25 cellular contexts compared by ENCODE assay signal in the genomic region with DNA sequence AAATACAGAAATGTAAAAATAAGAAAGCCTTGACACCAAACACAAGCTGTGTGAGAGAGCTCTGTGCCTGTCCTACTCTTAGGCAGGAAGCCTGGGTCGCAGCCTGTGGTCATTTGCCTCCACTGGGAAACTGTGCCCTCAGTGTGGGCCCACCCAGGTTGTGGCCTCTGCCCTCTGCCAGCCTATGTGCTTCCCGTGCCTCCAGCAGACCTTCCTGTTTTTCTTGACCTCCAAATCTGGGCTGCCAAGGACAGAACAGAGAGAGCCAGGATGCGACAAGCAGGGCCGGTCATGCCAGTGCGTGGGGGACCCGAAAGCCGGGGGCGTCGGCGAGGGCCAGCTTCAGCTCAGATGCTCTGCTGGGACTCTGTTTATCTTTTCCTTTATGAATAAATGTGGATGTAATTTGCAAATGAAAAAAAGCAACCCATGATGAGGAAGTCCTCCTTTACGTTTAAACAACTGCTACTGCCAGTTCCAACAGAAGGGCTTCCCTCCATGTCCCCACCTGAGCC.
DNase-seq lines count a peak whose midpoint lies in the region; ATAC-seq and TF ChIP-seq lines count a peak whose summit lies in the region.
"Had no signal": no experiment of that assay in that cellular context is flagged by ENCODE, and none has a peak within 500 bp of the region (broad histone marks: within the 10 kb centered on the region; RNA-seq: fewer than 3 reads in every experiment).

No MANE protein-coding gene starts in this region.

- no peak overlapping the region for H2BK20ac ChIP-seq in H9 (ENCODE audit: low read depth, low read length, poor library complexity, severe bottlenecking)

- no peak for TF ChIP-seq CTCF in GM23338 (conservative IDR thresholded peaks at IDR 0.05; ENCODE audit: low read depth in 2 of 2)
- no peak for TF ChIP-seq CTCF in H9 (conservative IDR thresholded peaks at IDR 0.05)
- no peak for TF ChIP-seq CTCF in spleen (IDR thresholded peaks at IDR 0.05 in 8 of 11, conservative IDR thresholded peaks at IDR 0.05 in 3 of 11)
- TF ChIP-seq CTCF in colonic mucosa (IDR thresholded peaks at IDR 0.05): no peak

- no peaks in the 10 kb centered on the region for H3K23me2 ChIP-seq in H9 (ENCODE audit: insufficient read length, low read depth, low read length, poor library complexity, severe bottlenecking)

- H2BK120ac ChIP-seq in H9 (ENCODE audit: low read depth, low read length, poor library complexity, severe bottlenecking) (no peak overlapping the region), neuronal stem cell (ENCODE audit: low read depth, low read length) (no peak overlapping the region)

- H3K23ac ChIP-seq in H9 (ENCODE audit: insufficient read length, low read depth, low read length): no peak overlapping the region
- no peak overlapping the region for H3K23ac ChIP-seq in neuronal stem cell (ENCODE audit: low read depth, low read length, poor library complexity)

- no peak overlapping the region for H2AK5ac ChIP-seq in H9 (ENCODE audit: insufficient read length, low read length)
- H2AK5ac ChIP-seq in neuronal stem cell (ENCODE audit: low read depth, low read length): no peak overlapping the region

- H3K18ac ChIP-seq in H9 (ENCODE audit: insufficient read length, low read depth, low read length) (no peak overlapping the region), neuronal stem cell (ENCODE audit: low read length) (peak overlapping the region; percentile 89)

- H3K79me1 ChIP-seq in H9 (ENCODE audit: insufficient read depth, low read depth, low read length, poor library complexity, severe bottlenecking) (no peaks in the 10 kb centered on the region), neuronal stem cell (ENCODE audit: low read depth, low read length) (no peaks in the 10 kb centered on the region)

- H3K27ac ChIP-seq in GM23338 (ENCODE audit: low read depth) (no peak overlapping the region), H9 (ENCODE audit: insufficient read length, low read depth, low read length) (no peak overlapping the region), neuronal stem cell (replicated peaks; ENCODE audit: low read length) (no peak overlapping the region), spleen (peak overlapping the region in 6 of 8 donors; percentile 11 to 66 (median 60)), colonic mucosa (no peak overlapping the region)
- H3K27ac ChIP-seq: BLaER1 had no signal

- H3K9ac ChIP-seq in H9 (ENCODE audit: extremely low read depth, insufficient read length, low read length) (no peak overlapping the region), neuronal stem cell (ENCODE audit: low read depth, low read length, poor library complexity) (no peak overlapping the region), colonic mucosa (ENCODE audit: low read depth in 2 of 2, low read length in 2 of 2) (no peak overlapping the region)
- H3K9ac ChIP-seq: BLaER1 had no signal

- no peak overlapping the region for H3K56ac ChIP-seq in H9 (ENCODE audit: insufficient read length, low read depth, low read length)

- no peak overlapping the region for H3T11ph ChIP-seq in H9 (ENCODE audit: low read length)

- H3K4me1 Mint-ChIP-seq in GM23338: peaks cover 10% of the 10 kb centered on the region
- H3K4me1 Mint-ChIP-seq in H9: peaks cover 5 to 6% of the 10 kb centered on the region in 2 experiments

- no peaks in the 10 kb centered on the region for H3K27me3 ChIP-seq in GM23338 (ENCODE audit: insufficient read depth)
- no peaks in the 10 kb centered on the region for H3K27me3 ChIP-seq in H9 (ENCODE audit: insufficient read depth, low read length)
- H3K27me3 ChIP-seq in neuronal stem cell (ENCODE audit: control insufficient read depth in 3 of 3, insufficient read depth in 3 of 3, low read depth in 1 of 3, low read length in 3 of 3): no peaks in the 10 kb centered on the region
- H3K27me3 ChIP-seq in spleen (replicated peaks in 1 of 7): peaks cover 0 to 18% (median 0%) of the 10 kb centered on the region in 7 donors
- no peaks in the 10 kb centered on the region for H3K27me3 ChIP-seq in colonic mucosa
- H3K27me3 ChIP-seq: BE2C, BLaER1 had no signal

- H3K9me3 Mint-ChIP-seq in GM23338: no peaks in the 10 kb centered on the region; the same call in 2 of the 3 replicates
- H3K9me3 Mint-ChIP-seq in H9: no peaks in the 10 kb centered on the region
- H3K9me3 Mint-ChIP-seq: CD4-positive, alpha-beta memory T cell; CD8-positive, alpha-beta memory T cell had no signal

- H3K4ac ChIP-seq in H9 (ENCODE audit: low read depth, low read length): no peak overlapping the region
- H3K4ac ChIP-seq in neuronal stem cell (ENCODE audit: low read length): no peak overlapping the region

- H2AFZ ChIP-seq in GM23338 (peak overlapping the region; percentile 66; the same call in 1 of the 2 replicates), H9 (ENCODE audit: low read length) (no peak overlapping the region), neuronal stem cell (ENCODE audit: low read length) (no peak overlapping the region)

- no peaks in the 10 kb centered on the region for H3K36me3 ChIP-seq in GM23338 (ENCODE audit: insufficient read depth)
- H3K36me3 ChIP-seq in neuronal stem cell (replicated peaks in 1 of 2; ENCODE audit: control insufficient read depth in 2 of 2, insufficient read depth in 2 of 2, low read length in 2 of 2): no peaks in the 10 kb centered on the region
- no peaks in the 10 kb centered on the region for H3K36me3 ChIP-seq in spleen
- no peaks in the 10 kb centered on the region for H3K36me3 ChIP-seq in colonic mucosa
- H3K36me3 ChIP-seq: BE2C, BLaER1 had no signal

- no peaks in the 10 kb centered on the region; the same call in 1 of the 2 replicates for H3K9me2 ChIP-seq in GM23338 (ENCODE audit: insufficient read depth)

- H3K27me3 Mint-ChIP-seq in GM23338 (ENCODE audit: insufficient read depth, low read depth, poor library complexity): peaks cover 6% of the 10 kb centered on the region
- H3K27me3 Mint-ChIP-seq in H9 (ENCODE audit: low read depth): peaks cover 6% of the 10 kb centered on the region

- H3K9me3 ChIP-seq in H9 (ENCODE audit: control insufficient read depth, low read depth, low read length) (no peaks in the 10 kb centered on the region), neuronal stem cell (replicated peaks in 1 of 2; ENCODE audit: control insufficient read depth in 2 of 2, insufficient read depth in 1 of 2, low read depth in 1 of 2, low read length in 2 of 2) (no peaks in the 10 kb centered on the region), spleen (no peaks in the 10 kb centered on the region), colonic mucosa (no peaks in the 10 kb centered on the region)
- H3K9me3 ChIP-seq: BE2C, BLaER1 had no signal

- H3K36me3 Mint-ChIP-seq in GM23338 (ENCODE audit: low read depth) (no peaks in the 10 kb centered on the region), H9 (ENCODE audit: insufficient read depth in 1 of 3, low read depth in 3 of 3) (no peaks in the 10 kb centered on the region)
- H3K36me3 Mint-ChIP-seq: CD14-positive monocyte; CD4-positive, alpha-beta memory T cell; CD4-positive, CD25-positive, alpha-beta regulatory T cell; CD8-positive, alpha-beta memory T cell had no signal

- H3K79me2 ChIP-seq in GM23338 (replicated peaks; ENCODE audit: insufficient read depth): no peaks in the 10 kb centered on the region
- H3K79me2 ChIP-seq in H9 (ENCODE audit: insufficient read depth, low read length): no peaks in the 10 kb centered on the region; the same call in 1 of the 2 replicates

- H4K20me1 ChIP-seq in GM23338 (replicated peaks; ENCODE audit: insufficient read depth) (no peaks in the 10 kb centered on the region), H9 (ENCODE audit: control insufficient read depth, insufficient read depth, insufficient read length) (no peaks in the 10 kb centered on the region)
- H4K20me1 ChIP-seq: BLaER1 had no signal

- H4K5ac ChIP-seq in H9 (ENCODE audit: insufficient read length, low read depth, low read length): no peak overlapping the region

- H4K8ac ChIP-seq in H9 (replicated peaks; ENCODE audit: insufficient read length, low read depth, low read length) (no peak overlapping the region), neuronal stem cell (ENCODE audit: low read depth, low read length) (no peak overlapping the region)

- no peak overlapping the region for H2BK15ac ChIP-seq in H9 (ENCODE audit: low read depth, low read length)
- no peak overlapping the region for H2BK15ac ChIP-seq in neuronal stem cell (ENCODE audit: low read length)

- no peaks in the 10 kb centered on the region for H3F3A ChIP-seq in GM23338 (replicated peaks; ENCODE audit: low read depth)

- no CpG with 5 or more reads among the region's 11 CpGs for WGBS in H9 (ENCODE audit: extremely low coverage, insufficient read length, low lambda C conversion rate)
- WGBS in neuronal stem cell (ENCODE audit: extremely low coverage in 2 of 2, insufficient read length in 2 of 2, insufficient replicate concordance in 1 of 2), 2 donors: no CpG with 5 or more reads among the region's 11 CpGs
- 51 to 58% (median 54%) methylated on average over 11 of the region's 11 CpGs for WGBS in spleen, 5 donors

- H3K14ac ChIP-seq in H9 (ENCODE audit: insufficient read depth, low read length): peak overlapping the region; percentile 23; the same call in 1 of the 2 replicates
- no peak overlapping the region for H3K14ac ChIP-seq in neuronal stem cell (ENCODE audit: low read length)

- no peak overlapping the region for H2BK5ac ChIP-seq in H9 (ENCODE audit: insufficient read length, low read length)
- H2BK5ac ChIP-seq in neuronal stem cell (ENCODE audit: low read length): no peak overlapping the region

- no peak overlapping the region for H2BK12ac ChIP-seq in H9 (ENCODE audit: insufficient read length, low read depth, low read length)
- peak overlapping the region; percentile 27 for H2BK12ac ChIP-seq in neuronal stem cell (ENCODE audit: low read length)

- H3K4me1 ChIP-seq in GM23338 (ENCODE audit: insufficient read depth) (no peaks in the 10 kb centered on the region; the same call in 1 of the 2 replicates), H9 (ENCODE audit: insufficient read depth, low read length) (no peaks in the 10 kb centered on the region), neuronal stem cell (ENCODE audit: control insufficient read depth in 2 of 2, insufficient read depth in 1 of 2, low read depth in 1 of 2, low read length in 2 of 2) (no peaks in the 10 kb centered on the region), spleen (peaks cover 0 to 14% (median 0%) of the 10 kb centered on the region in 6 donors), colonic mucosa (no peaks in the 10 kb centered on the region)
- H3K4me1 ChIP-seq: BE2C, BLaER1 had no signal

- H3K27ac Mint-ChIP-seq in GM23338 (no peak overlapping the region), H9 (no peak overlapping the region)
- H3K27ac Mint-ChIP-seq: CD4-positive, alpha-beta memory T cell; CD4-positive, CD25-positive, alpha-beta regulatory T cell had no signal

- peak; percentile 23; the same call in 1 of the 3 replicates for ATAC-seq in GM23338
- ATAC-seq in GM18868 (IDR thresholded peaks at IDR 0.05; ENCODE audit: unreplicated experiment): no peak
- ATAC-seq in HG02852 (IDR thresholded peaks at IDR 0.05; ENCODE audit: unreplicated experiment): no peak
- ATAC-seq: GM12878 had no signal

- H3K4me3 ChIP-seq in GM23338: no peak overlapping the region
- no peak overlapping the region for H3K4me3 ChIP-seq in neuronal stem cell (ENCODE audit: low read length in 2 of 2)
- H3K4me3 ChIP-seq in spleen: no peak overlapping the region
- H3K4me3 ChIP-seq in colonic mucosa: no peak overlapping the region
- H3K4me3 ChIP-seq: BLaER1, GM12878 had no signal

- H3K4me3 Mint-ChIP-seq in GM23338: no peak overlapping the region
- no peak overlapping the region for H3K4me3 Mint-ChIP-seq in H9
- H3K4me3 Mint-ChIP-seq: CD4-positive, alpha-beta memory T cell; CD4-positive, CD25-positive, alpha-beta regulatory T cell; CD8-positive, alpha-beta memory T cell had no signal

- no peak for TF ChIP-seq POLR2A in spleen (IDR thresholded peaks at IDR 0.05)

- H4K91ac ChIP-seq in H9 (ENCODE audit: insufficient read length, low read depth, low read length) (no peak overlapping the region), neuronal stem cell (ENCODE audit: low read depth, low read length, poor library complexity) (no peak overlapping the region)

- DNase-seq in GM23338 (ENCODE audit: low spot score) (no peak), H9 (no peak), neuronal stem cell (ENCODE audit: low spot score) (no peak), spleen (peak; percentile 85), colonic mucosa (no peak)
- DNase-seq: 8988T; ACHN; BE2C; C1 segment of cervical spinal cord; CD4-positive, alpha-beta memory T cell; CD4-positive, CD25-positive, alpha-beta regulatory T cell; CD8-positive, alpha-beta memory T cell; COR-L47; DMS 273 treated with DMSO at 0.1 percent for 48 hours; DMS153; DMS53; DMS79; DND-41; EL; GDM1 had no signal

- no peak overlapping the region for H3K4me2 ChIP-seq in GM23338
- no peak overlapping the region for H3K4me2 ChIP-seq in H9 (ENCODE audit: insufficient read depth, insufficient read length, low read length)
- no peak overlapping the region for H3K4me2 ChIP-seq in neuronal stem cell (ENCODE audit: insufficient read depth, low read length, poor library complexity, severe bottlenecking)
- H3K4me2 ChIP-seq: BLaER1 had no signal

- intact Hi-C loops in spleen (cut with DNase I; ENCODE audit: low total_unique reads) (no loop called here), colonic mucosa (cut with DNase I) (no loop called here)

Comparison
In these comparisons a context has a peak if more than half of its experiments do, and no peak if none do; other contexts are left out.
1. H3K27ac ChIP-seq: peak in spleen (6 of 8); none in GM23338 (single experiment), H9 (single experiment), neuronal stem cell (single experiment) and colonic mucosa (single experiment).